ENCODE assay signal across 2 cellular contexts in the genomic region with DNA sequence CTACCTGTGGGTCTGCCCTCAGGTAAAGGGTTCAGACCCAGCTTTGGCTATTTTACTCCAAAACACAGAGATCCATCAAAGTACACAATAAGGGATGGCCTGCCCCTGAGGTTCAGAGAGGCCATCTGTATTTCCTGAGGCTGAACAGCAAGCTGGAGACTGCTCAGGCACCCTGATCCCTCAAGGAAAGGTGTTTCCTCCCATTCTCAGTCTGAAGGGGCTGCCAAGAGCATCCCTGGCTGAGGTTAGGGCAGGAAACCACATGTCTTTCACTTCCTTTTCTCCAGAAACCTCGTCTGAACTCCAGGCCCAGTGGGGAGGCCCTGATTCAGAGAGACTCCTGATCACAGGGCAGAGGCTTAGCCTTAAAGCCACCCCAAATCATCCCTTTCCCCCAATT.
TF ChIP-seq lines count a peak whose summit lies in the region.

No MANE protein-coding gene starts in this region.

TF ChIP-seq in SK-N-SH, 30 proteins besides CTCF, POLR2A, EP300 and RAD21 (continued from another document):
- TF ChIP-seq CHD2 (IDR thresholded peaks at IDR 0.05; ENCODE audit: low read length, partially characterized antibody) (no peak), JUND (IDR thresholded peaks at IDR 0.05) (no peak), TCF12 (IDR thresholded peaks at IDR 0.05) (no peak), MEF2A (IDR thresholded peaks at IDR 0.05; ENCODE audit: borderline replicate concordance, low read depth) (no peak), RXRA (IDR thresholded peaks at IDR 0.05; ENCODE audit: borderline replicate concordance, low read depth) (no peak), EZH2phosphoT487 (IDR thresholded peaks at IDR 0.05; ENCODE audit: borderline replicate concordance, low read depth) (no peak), RCOR1 (IDR thresholded peaks at IDR 0.05; ENCODE audit: low read length) (no peak)
- TF ChIP-seq, protein P1, sequence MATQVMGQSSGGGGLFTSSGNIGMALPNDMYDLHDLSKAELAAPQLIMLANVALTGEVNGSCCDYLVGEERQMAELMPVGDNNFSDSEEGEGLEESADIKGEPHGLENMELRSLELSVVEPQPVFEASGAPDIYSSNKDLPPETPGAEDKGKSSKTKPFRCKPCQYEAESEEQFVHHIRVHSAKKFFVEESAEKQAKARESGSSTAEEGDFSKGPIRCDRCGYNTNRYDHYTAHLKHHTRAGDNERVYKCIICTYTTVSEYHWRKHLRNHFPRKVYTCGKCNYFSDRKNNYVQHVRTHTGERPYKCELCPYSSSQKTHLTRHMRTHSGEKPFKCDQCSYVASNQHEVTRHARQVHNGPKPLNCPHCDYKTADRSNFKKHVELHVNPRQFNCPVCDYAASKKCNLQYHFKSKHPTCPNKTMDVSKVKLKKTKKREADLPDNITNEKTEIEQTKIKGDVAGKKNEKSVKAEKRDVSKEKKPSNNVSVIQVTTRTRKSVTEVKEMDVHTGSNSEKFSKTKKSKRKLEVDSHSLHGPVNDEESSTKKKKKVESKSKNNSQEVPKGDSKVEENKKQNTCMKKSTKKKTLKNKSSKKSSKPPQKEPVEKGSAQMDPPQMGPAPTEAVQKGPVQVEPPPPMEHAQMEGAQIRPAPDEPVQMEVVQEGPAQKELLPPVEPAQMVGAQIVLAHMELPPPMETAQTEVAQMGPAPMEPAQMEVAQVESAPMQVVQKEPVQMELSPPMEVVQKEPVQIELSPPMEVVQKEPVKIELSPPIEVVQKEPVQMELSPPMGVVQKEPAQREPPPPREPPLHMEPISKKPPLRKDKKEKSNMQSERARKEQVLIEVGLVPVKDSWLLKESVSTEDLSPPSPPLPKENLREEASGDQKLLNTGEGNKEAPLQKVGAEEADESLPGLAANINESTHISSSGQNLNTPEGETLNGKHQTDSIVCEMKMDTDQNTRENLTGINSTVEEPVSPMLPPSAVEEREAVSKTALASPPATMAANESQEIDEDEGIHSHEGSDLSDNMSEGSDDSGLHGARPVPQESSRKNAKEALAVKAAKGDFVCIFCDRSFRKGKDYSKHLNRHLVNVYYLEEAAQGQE (IDR thresholded peaks at IDR 0.05; ENCODE audit: low read depth, low read length): no peak
- TF ChIP-seq, protein P2, sequence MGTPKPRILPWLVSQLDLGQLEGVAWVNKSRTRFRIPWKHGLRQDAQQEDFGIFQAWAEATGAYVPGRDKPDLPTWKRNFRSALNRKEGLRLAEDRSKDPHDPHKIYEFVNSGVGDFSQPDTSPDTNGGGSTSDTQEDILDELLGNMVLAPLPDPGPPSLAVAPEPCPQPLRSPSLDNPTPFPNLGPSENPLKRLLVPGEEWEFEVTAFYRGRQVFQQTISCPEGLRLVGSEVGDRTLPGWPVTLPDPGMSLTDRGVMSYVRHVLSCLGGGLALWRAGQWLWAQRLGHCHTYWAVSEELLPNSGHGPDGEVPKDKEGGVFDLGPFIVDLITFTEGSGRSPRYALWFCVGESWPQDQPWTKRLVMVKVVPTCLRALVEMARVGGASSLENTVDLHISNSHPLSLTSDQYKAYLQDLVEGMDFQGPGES (IDR thresholded peaks at IDR 0.05; ENCODE audit: low read depth, low read length): no peak
- TF ChIP-seq, protein P3, sequence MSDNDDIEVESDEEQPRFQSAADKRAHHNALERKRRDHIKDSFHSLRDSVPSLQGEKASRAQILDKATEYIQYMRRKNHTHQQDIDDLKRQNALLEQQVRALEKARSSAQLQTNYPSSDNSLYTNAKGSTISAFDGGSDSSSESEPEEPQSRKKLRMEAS (IDR thresholded peaks at IDR 0.05; ENCODE audit: low read depth): no peak
- TF ChIP-seq, protein P4, sequence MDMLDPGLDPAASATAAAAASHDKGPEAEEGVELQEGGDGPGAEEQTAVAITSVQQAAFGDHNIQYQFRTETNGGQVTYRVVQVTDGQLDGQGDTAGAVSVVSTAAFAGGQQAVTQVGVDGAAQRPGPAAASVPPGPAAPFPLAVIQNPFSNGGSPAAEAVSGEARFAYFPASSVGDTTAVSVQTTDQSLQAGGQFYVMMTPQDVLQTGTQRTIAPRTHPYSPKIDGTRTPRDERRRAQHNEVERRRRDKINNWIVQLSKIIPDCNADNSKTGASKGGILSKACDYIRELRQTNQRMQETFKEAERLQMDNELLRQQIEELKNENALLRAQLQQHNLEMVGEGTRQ (IDR thresholded peaks at IDR 0.05; ENCODE audit: borderline replicate concordance, low read depth, low read length): no peak

TF ChIP-seq in SK-N-SH treated with all-trans-retinoic acid at 6 μM for 48 hours, 23 proteins besides CTCF, POLR2A, EP300 and RAD21:
- TF ChIP-seq, protein P5, sequence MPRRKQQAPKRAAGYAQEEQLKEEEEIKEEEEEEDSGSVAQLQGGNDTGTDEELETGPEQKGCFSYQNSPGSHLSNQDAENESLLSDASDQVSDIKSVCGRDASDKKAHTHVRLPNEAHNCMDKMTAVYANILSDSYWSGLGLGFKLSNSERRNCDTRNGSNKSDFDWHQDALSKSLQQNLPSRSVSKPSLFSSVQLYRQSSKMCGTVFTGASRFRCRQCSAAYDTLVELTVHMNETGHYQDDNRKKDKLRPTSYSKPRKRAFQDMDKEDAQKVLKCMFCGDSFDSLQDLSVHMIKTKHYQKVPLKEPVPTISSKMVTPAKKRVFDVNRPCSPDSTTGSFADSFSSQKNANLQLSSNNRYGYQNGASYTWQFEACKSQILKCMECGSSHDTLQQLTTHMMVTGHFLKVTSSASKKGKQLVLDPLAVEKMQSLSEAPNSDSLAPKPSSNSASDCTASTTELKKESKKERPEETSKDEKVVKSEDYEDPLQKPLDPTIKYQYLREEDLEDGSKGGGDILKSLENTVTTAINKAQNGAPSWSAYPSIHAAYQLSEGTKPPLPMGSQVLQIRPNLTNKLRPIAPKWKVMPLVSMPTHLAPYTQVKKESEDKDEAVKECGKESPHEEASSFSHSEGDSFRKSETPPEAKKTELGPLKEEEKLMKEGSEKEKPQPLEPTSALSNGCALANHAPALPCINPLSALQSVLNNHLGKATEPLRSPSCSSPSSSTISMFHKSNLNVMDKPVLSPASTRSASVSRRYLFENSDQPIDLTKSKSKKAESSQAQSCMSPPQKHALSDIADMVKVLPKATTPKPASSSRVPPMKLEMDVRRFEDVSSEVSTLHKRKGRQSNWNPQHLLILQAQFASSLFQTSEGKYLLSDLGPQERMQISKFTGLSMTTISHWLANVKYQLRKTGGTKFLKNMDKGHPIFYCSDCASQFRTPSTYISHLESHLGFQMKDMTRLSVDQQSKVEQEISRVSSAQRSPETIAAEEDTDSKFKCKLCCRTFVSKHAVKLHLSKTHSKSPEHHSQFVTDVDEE (CRISPR knock-in tag; IDR thresholded peaks at IDR 0.05): no peak
- TF ChIP-seq CSDC2 (CRISPR knock-in tag; IDR thresholded peaks at IDR 0.05) (no peak), ZNF565 (CRISPR knock-in tag; conservative IDR thresholded peaks at IDR 0.05; ENCODE audit: low read depth) (no peak), PPARA (CRISPR knock-in tag; IDR thresholded peaks at IDR 0.05; ENCODE audit: borderline replicate concordance) (no peak), OSR1 (CRISPR knock-in tag; IDR thresholded peaks at IDR 0.05) (no peak), TCF4 (CRISPR knock-in tag; IDR thresholded peaks at IDR 0.05; ENCODE audit: borderline replicate concordance) (no peak), BACH2 (CRISPR knock-in tag; IDR thresholded peaks at IDR 0.05; ENCODE audit: borderline replicate concordance) (no peak), ZNF70 (CRISPR knock-in tag; IDR thresholded peaks at IDR 0.05) (no peak), ISL1 (CRISPR knock-in tag; IDR thresholded peaks at IDR 0.05) (no peak), ESRRG (CRISPR knock-in tag; IDR thresholded peaks at IDR 0.05) (no peak), GLIS3 (CRISPR knock-in tag; IDR thresholded peaks at IDR 0.05) (no peak), SNAI2 (CRISPR knock-in tag; IDR thresholded peaks at IDR 0.05) (no peak)
- TF ChIP-seq, protein P6, sequence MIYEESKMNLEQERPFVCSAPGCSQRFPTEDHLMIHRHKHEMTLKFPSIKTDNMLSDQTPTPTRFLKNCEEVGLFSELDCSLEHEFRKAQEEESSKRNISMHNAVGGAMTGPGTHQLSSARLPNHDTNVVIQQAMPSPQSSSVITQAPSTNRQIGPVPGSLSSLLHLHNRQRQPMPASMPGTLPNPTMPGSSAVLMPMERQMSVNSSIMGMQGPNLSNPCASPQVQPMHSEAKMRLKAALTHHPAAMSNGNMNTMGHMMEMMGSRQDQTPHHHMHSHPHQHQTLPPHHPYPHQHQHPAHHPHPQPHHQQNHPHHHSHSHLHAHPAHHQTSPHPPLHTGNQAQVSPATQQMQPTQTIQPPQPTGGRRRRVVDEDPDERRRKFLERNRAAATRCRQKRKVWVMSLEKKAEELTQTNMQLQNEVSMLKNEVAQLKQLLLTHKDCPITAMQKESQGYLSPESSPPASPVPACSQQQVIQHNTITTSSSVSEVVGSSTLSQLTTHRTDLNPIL (CRISPR knock-in tag; IDR thresholded peaks at IDR 0.05; ENCODE audit: low read depth): no peak
TF ChIP-seq in SK-N-SH treated with all-trans-retinoic acid at 6 μM for 48 hours: peak in this region for 0.
